Comparison of ENCODE assay signal across 28 cellular contexts in the genomic region with DNA sequence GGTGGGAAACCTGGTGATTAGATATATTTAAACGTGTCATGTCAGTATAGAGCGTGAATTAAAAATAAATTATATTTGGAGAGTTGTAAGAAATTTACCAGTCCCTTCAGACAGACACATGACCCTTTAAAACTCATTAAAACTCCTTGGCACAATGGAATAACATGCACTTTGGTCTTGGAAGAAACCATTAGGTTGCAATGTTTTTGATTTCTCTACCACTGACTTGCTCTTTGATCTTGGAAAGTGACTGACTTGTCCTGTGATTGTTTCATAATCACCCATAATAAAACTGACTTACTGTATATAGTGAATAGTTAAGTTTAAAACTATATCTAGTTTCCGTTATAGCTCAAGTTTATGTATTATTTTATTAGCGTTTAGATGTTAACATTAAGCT. TPM values are rescaled to one million over a fixed set of nuclear protein-coding genes. Genes with fewer than 3 reads are reported as not detected.
DNase-seq lines count a peak whose midpoint lies in the region; ATAC-seq, FAIRE-seq and TF ChIP-seq lines count a peak whose summit lies in the region.
"Had no signal": no experiment of that assay in that cellular context is flagged by ENCODE, and none has a peak within 500 bp of the region (broad histone marks: within the 10 kb centered on the region; RNA-seq: fewer than 3 reads in every experiment).

No MANE protein-coding gene starts in this region.

- FAIRE-seq in small intestine (lab: Jason Lieb, UNC) (peak; percentile 94), HepG2 (lab: Jason Lieb, UNC) (no peak)

- no peak overlapping the region for H3K4me3 ChIP-seq in coronary artery
- H3K4me3 ChIP-seq in mucosa of descending colon, result no peak overlapping the region
- no peak overlapping the region for H3K4me3 ChIP-seq in small intestine (ENCODE audit: low read depth in 1 of 2, low read length in 2 of 2)
- H3K4me3 ChIP-seq in HepG2 (replicated peaks in 1 of 3; ENCODE audit: insufficient read depth in 1 of 3, low read depth in 2 of 3, low read length in 3 of 3), result no peak overlapping the region
- H3K4me3 ChIP-seq: SK-N-MC, upper lobe of right lung had no signal

- TF ChIP-seq CTCF in coronary artery (IDR thresholded peaks at IDR 0.05), result no peak
- no peak for TF ChIP-seq CTCF in mucosa of descending colon (IDR thresholded peaks at IDR 0.05)
- TF ChIP-seq CTCF in HepG2 (CRISPR knock-in tag; IDR thresholded peaks at IDR 0.05), result no peak

- H3K27me3 ChIP-seq in small intestine (ENCODE audit: control insufficient read depth in 2 of 2, insufficient read depth in 2 of 2, low read length in 2 of 2), result no peaks in the 10 kb centered on the region
- no peaks in the 10 kb centered on the region for H3K27me3 ChIP-seq in HepG2 (ENCODE audit: control insufficient read depth in 1 of 2, insufficient read depth in 2 of 2, low read length in 2 of 2)
- H3K27me3 ChIP-seq: upper lobe of right lung had no signal

- H3K9me3 ChIP-seq in mucosa of descending colon (no peaks in the 10 kb centered on the region), small intestine (ENCODE audit: control insufficient read depth, low read depth) (no peaks in the 10 kb centered on the region), HepG2 (ENCODE audit: low read length) (no peaks in the 10 kb centered on the region)
- H3K9me3 ChIP-seq: Caco-2, upper lobe of right lung had no signal

- no peaks in the 10 kb centered on the region for H4K20me1 ChIP-seq in HepG2 (ENCODE audit: insufficient read depth, low read length)

- CTCF ChIA-PET in HEK293T (lab: Yijun Ruan, JAX) (interaction anchor here (1.0 kb wide), 1 partner anchor 155 kb away, joined by 3 read pairs; no protein-coding TSS in a partner anchor), HepG2 (lab: Yijun Ruan, JAX; ENCODE audit: low intra/inter-chr PET ratio, low total read pairs) (no interaction called here)

- H3K27ac ChIP-seq in coronary artery (peak overlapping the region; percentile 23 to 39), small intestine (ENCODE audit: low read depth in 1 of 2, low read length in 1 of 2) (no peak overlapping the region), HepG2 (ENCODE audit: extremely low read length, insufficient read depth, low read length) (no peak overlapping the region)
- H3K27ac ChIP-seq: C4-2B, SK-N-MC, upper lobe of right lung had no signal

- H3K36me3 ChIP-seq in mucosa of descending colon (ENCODE audit: low read depth) (no peaks in the 10 kb centered on the region), small intestine (ENCODE audit: control insufficient read depth in 2 of 2, insufficient read depth in 2 of 2, low read length in 2 of 2) (no peaks in the 10 kb centered on the region), HepG2 (replicated peaks in 1 of 2; ENCODE audit: control insufficient read depth in 1 of 2, insufficient read depth in 2 of 2, low read length in 2 of 2) (no peaks in the 10 kb centered on the region)
- H3K36me3 ChIP-seq: upper lobe of right lung had no signal

- no peak for DNase-seq in HEK293T (ENCODE audit: extremely low spot score)
- no peak for DNase-seq in coronary artery (ENCODE audit: low spot score)
- no peak for DNase-seq in mucosa of descending colon
- peak; percentile 73 for DNase-seq in small intestine
- DNase-seq in HepG2 (ENCODE audit: low spot score), result no peak
- DNase-seq: activated B cell treated with CpG ODN at 0.5 μM for 24 hours; activated CD8-positive, alpha-beta memory T cell treated with anti-CD3 and anti-CD28 coated beads, Interleukin-2, amount 10 ng/mL, durations not matched to agents 7 days and 5 days; activated gamma-delta T cell; activated naive CD8-positive, alpha-beta T cell treated with anti-CD3 and anti-CD28 coated beads for 36 hours; activated T-cell treated with anti-CD3 and anti-CD28 coated beads, Interleukin-2, amount 50 U/mL, for 4 hours; aorta; Caco-2; effector memory CD8-positive, alpha-beta T cell; head of caudate nucleus; KBM-7; NCI-H1092; NCI-H1694; NCI-H2171; OCI-M1; stimulated activated CD4-positive, alpha-beta T cell treated with anti-CD3 and anti-CD28 coated beads, Interleukin-15, amount 100 ng/mL, for 24 hours; stimulated activated CD4-positive, alpha-beta T cell treated with anti-CD3 and anti-CD28 coated beads, Interleukin-4, amount 100 ng/mL, for 4 hours; substantia nigra; upper lobe of right lung had no signal

- H3K4me2 ChIP-seq in HepG2 (ENCODE audit: low read depth, low read length), result no peak overlapping the region

- ATAC-seq in mucosa of descending colon (peak; percentile 62), HG03139 (IDR thresholded peaks at IDR 0.05; ENCODE audit: unreplicated experiment) (no peak), HepG2 (no peak), HG02885 (IDR thresholded peaks at IDR 0.05; ENCODE audit: poor library complexity, unreplicated experiment) (no peak), GM19395 (IDR thresholded peaks at IDR 0.05; ENCODE audit: unreplicated experiment) (no peak)
- ATAC-seq: activated CD8-positive, alpha-beta memory T cell treated with anti-CD3 and anti-CD28 coated beads, Interleukin-2, amount 10 ng/mL, durations not matched to agents 7 days and 5 days; activated T-cell treated with anti-CD3 and anti-CD28 coated beads, Interleukin-2, amount 50 U/mL, for 4 hours; effector memory CD8-positive, alpha-beta T cell; upper lobe of right lung had no signal

- TF ChIP-seq RAD21 in HepG2 (CRISPR knock-in tag; IDR thresholded peaks at IDR 0.05), result no peak

- H3K79me2 ChIP-seq in HepG2 (ENCODE audit: insufficient read depth, low read length), result no peaks in the 10 kb centered on the region

- in situ Hi-C loops in HepG2 (cut with HindIII; ENCODE audit: extremely low pct_ligation_motif_present, low pct_unique_long_range_greater_than_20kb), result no loop called here

- TF ChIP-seq EP300 in HepG2 (IDR thresholded peaks at IDR 0.05; ENCODE audit: low read depth in 2 of 2, low read length in 2 of 2), result no peak
- TF ChIP-seq EP300 in HepG2 (CRISPR knock-in tag; IDR thresholded peaks at IDR 0.05; ENCODE audit: borderline replicate concordance), result no peak

- intact Hi-C loops in mucosa of descending colon (cut with DNase I, micrococcal nuclease), result no loop called here
- intact Hi-C loops in HepG2 (cut with micrococcal nuclease; ENCODE audit: unreplicated experiment), result no loop called here

- TF ChIP-seq POLR2A in HepG2 (IDR thresholded peaks at IDR 0.05; ENCODE audit: insufficient read depth in 1 of 2, low read depth in 2 of 2, low read length in 2 of 2), result no peak

- WGBS in small intestine, 3 donors, result 22 to 56% (median 55%) methylated on average over 4 of the region's 4 CpGs
- 44% methylated on average over 4 of the region's 4 CpGs for whole genome bisulfite sequencing in HepG2 (ENCODE audit: low lambda C conversion rate)

- H3K9ac ChIP-seq in HepG2 (ENCODE audit: insufficient read depth, low read depth, low read length), result no peak overlapping the region

- no TSS peak for BruUV-seq in HepG2 (replicated peaks; lab: Mats Ljungman, UMichigan)

- H3K4me1 ChIP-seq in mucosa of descending colon (ENCODE audit: low read depth) (no peaks in the 10 kb centered on the region), small intestine (ENCODE audit: control insufficient read depth in 2 of 2, insufficient read depth in 1 of 2, low read depth in 1 of 2, low read length in 1 of 2) (no peaks in the 10 kb centered on the region), HepG2 (ENCODE audit: insufficient read depth, low read length) (no peaks in the 10 kb centered on the region)
- H3K4me1 ChIP-seq: Caco-2 had no signal

- no peak overlapping the region for H2AFZ ChIP-seq in HepG2 (ENCODE audit: low read length)

- POLR2A ChIA-PET in HEK293T (lab: Yijun Ruan, JAX) (no interaction called here), HepG2 (lab: Yijun Ruan, JAX) (no interaction called here)

TF ChIP-seq in HepG2, 621 proteins besides CTCF, POLR2A, EP300 and RAD21 (continues in another document):
- TF ChIP-seq, protein P1, sequence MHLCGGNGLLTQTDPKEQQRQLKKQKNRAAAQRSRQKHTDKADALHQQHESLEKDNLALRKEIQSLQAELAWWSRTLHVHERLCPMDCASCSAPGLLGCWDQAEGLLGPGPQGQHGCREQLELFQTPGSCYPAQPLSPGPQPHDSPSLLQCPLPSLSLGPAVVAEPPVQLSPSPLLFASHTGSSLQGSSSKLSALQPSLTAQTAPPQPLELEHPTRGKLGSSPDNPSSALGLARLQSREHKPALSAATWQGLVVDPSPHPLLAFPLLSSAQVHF (CRISPR knock-in tag; IDR thresholded peaks at IDR 0.05), result no peak

RNA-seq across cellular contexts. Expression of gene FHL1, which starts 35.8 kb away (rescaled TPM):
- 100 to 1,000 TPM in 1 of 3 donors, 10 to 100 TPM in 2; 36.8 to 472 (median 53.2) TPM for total RNA-seq in mucosa of descending colon
- polyA plus RNA-seq in small intestine, result 10 to 100 TPM in 2 of 3 donors, 1 to 10 TPM in 1; 8.7 to 97.5 (median 72.5) TPM
- total RNA-seq in HepG2 (2016; rRNA removed; fragmentation: Illumina TruSeq; extraction: Trizol), result not detected in 2 replicates
- total RNA-seq in HepG2 (2016; cell fraction: cytosol; rRNA removed; fragmentation: Illumina TruSeq; extraction: Trizol; ENCODE audit: low read depth), result not detected in 2 replicates
- total RNA-seq in HepG2 (2016; cell fraction: insoluble cytoplasmic fraction; rRNA removed; fragmentation: Illumina TruSeq; extraction: Trizol), result not detected in 2 replicates
- total RNA-seq in HepG2 (2016; cell fraction: membrane; rRNA removed; fragmentation: Illumina TruSeq; extraction: Trizol), result not detected in 2 replicates
- not detected in 2 replicates for total RNA-seq in HepG2 (2016; cell fraction: nucleus; rRNA removed; fragmentation: Illumina TruSeq; extraction: Trizol)
- polyA plus RNA-seq in HepG2 (2011; rRNA removed), result 0.24 and 0.33 TPM in 2 replicates
- polyA plus RNA-seq in HepG2 (2011; cell fraction: cytosol; rRNA removed), result 0.15 and 0.18 TPM in 2 replicates
- 0.14 and 0.18 TPM in 2 replicates for polyA plus RNA-seq in HepG2 (2011; cell fraction: nucleus; rRNA removed)
- 0.28 TPM in 1 of 2 replicates, not detected in the other for polyA plus RNA-seq in HepG2 (2012)
- polyA plus RNA-seq in HepG2 (2016; cell fraction: cytosol; fragmentation: Illumina TruSeq; extraction: Trizol; ENCODE audit: low read depth), result not detected in 2 replicates
- 0.11 TPM in 1 of 2 replicates, not detected in the other for polyA plus RNA-seq in HepG2 (2016; cell fraction: insoluble cytoplasmic fraction; fragmentation: Illumina TruSeq; extraction: Trizol; ENCODE audit: low read depth)
- polyA plus RNA-seq in HepG2 (2016; cell fraction: membrane; fragmentation: Illumina TruSeq; extraction: Trizol; ENCODE audit: low read depth), result 0.07 TPM in 1 of 2 replicates, not detected in the other
- polyA plus RNA-seq in HepG2 (2016; cell fraction: nucleus; fragmentation: Illumina TruSeq; extraction: Trizol; ENCODE audit: insufficient read depth, low read depth), result not detected in 2 replicates
- polyA minus RNA-seq in HepG2 (2011; rRNA and poly(A)+ RNA removed; ENCODE audit: low replicate concordance), result 1.0 and 84.7 TPM in 2 replicates
- polyA minus RNA-seq in HepG2 (2011; cell fraction: cytosol; rRNA and poly(A)+ RNA removed), result 0.40 TPM in 1 of 2 replicates, not detected in the other
- polyA minus RNA-seq in HepG2 (2011; cell fraction: nucleus; rRNA and poly(A)+ RNA removed), result 0.62 and 0.90 TPM in 2 replicates

Comparison
In these comparisons a context has a peak if more than half of its experiments do, and no peak if none do; other contexts are left out.
1. H3K27ac ChIP-seq: peak in coronary artery (2 of 2); none in small intestine (0 of 2) and HepG2 (single experiment).
2. RNA of gene FHL1, which starts 35.8 kb away (total RNA-seq): 36.8 to 472 TPM in mucosa of descending colon; not detected in HepG2; every median in the first group is over 10 times any median in the second.